22 cellular contexts compared by ENCODE assay signal in the genomic region with DNA sequence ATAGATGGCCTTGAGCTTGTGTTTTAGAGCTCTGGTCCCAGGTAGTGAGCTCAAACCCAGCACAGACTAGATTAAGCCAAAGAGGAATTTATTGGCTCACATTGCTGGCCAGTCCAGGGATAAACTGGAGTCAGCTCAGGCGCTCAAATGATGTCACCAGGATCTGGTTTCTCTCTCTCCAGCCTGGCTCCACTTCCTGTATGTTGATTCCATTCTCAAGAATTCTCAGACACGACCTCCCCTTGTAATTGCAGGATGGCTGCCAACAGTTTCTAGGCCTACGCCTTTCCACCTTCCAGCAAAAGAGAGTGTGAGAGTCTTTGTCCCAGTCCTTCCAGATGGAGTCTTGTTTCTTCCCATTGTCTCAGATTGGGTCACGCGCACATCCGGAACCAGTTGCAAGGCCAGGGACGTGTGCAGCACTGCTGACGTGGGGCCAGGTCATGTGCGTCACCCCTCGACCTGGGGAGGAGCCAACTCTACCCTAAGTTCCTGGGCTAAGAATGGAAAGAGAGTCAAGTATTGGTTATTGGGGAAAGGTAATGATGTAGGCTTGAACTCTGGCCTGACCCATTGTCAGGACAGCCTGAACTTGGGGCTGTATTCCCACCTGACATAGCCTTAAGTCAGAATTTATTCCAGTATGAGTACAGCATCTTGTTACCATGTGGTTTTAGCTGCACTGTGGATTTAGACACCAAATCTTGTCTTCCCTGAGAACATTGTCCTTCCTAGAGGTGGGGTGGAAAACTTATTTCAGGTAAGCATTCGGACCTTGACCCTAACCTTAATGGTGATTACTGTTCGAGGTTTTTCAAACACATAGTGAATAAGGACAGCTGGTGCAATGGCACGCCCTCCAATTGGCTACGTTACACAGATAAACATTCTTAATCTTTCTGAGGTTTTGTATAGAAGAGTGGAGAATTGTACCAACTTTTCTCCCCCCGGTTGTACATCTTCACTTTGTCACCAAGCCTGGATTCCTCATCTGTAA. TPM values are rescaled to one million over a fixed set of nuclear protein-coding genes. Genes with fewer than 3 reads are reported as not detected.
DNase-seq lines count a peak whose midpoint lies in the region; ATAC-seq, FAIRE-seq and TF ChIP-seq lines count a peak whose summit lies in the region.
"Had no signal": no experiment of that assay in that cellular context is flagged by ENCODE, and none has a peak within 500 bp of the region (broad histone marks: within the 10 kb centered on the region; RNA-seq: fewer than 3 reads in every experiment).

No MANE protein-coding gene starts in this region.

- H3K4me1 Mint-ChIP-seq in astrocyte (ENCODE audit: low read depth, unreplicated experiment) = no peaks in the 10 kb centered on the region
- peaks cover under 1% of the 10 kb centered on the region for H3K4me1 Mint-ChIP-seq in WTC11
- H3K4me1 Mint-ChIP-seq: activated naive CD8-positive, alpha-beta T cell treated with anti-CD3 and anti-CD28 coated beads for 36 hours; CD14-positive monocyte; stimulated activated effector memory CD8-positive, alpha-beta T cell treated with anti-CD3 and anti-CD28 coated beads, Interleukin-12 subunit alpha, Interleukin-12 subunit beta, amount 100 ng/mL, for 72 hours had no signal

- ATAC-seq in GM19395 (IDR thresholded peaks at IDR 0.05; ENCODE audit: unreplicated experiment) (no peak), WTC11 (no peak), HG03460 (IDR thresholded peaks at IDR 0.05; ENCODE audit: unreplicated experiment) (no peak)
- ATAC-seq: activated CD8-positive, alpha-beta T cell treated with anti-CD3 and anti-CD28 coated beads, Interleukin-2, amount 10 ng/mL, durations not matched to agents 7 days and 5 days; stimulated activated effector memory CD8-positive, alpha-beta T cell treated with anti-CD3 and anti-CD28 coated beads, Interleukin-12 subunit alpha, Interleukin-12 subunit beta, amount 100 ng/mL, for 72 hours had no signal

- H3K27me3 ChIP-seq in astrocyte (ENCODE audit: insufficient read depth, low read length) (no peaks in the 10 kb centered on the region), sigmoid colon (no peaks in the 10 kb centered on the region)
- H3K27me3 ChIP-seq: esophagus squamous epithelium had no signal

- H3K4me2 ChIP-seq in astrocyte (ENCODE audit: low read length) = no peak overlapping the region

- no peak overlapping the region for H3K9ac ChIP-seq in astrocyte (ENCODE audit: low read length)

- H3K9me3 ChIP-seq in astrocyte (ENCODE audit: insufficient read depth, low read depth, low read length) (no peaks in the 10 kb centered on the region), sigmoid colon (no peaks in the 10 kb centered on the region)
- H3K9me3 ChIP-seq: esophagus squamous epithelium had no signal

- no peak for TF ChIP-seq CTCF in astrocyte (IDR thresholded peaks at IDR 0.05; ENCODE audit: insufficient read depth, low read depth, low read length)
- TF ChIP-seq CTCF in sigmoid colon (IDR thresholded peaks at IDR 0.05) = no peak
- no peak for TF ChIP-seq CTCF in WTC11 (IDR thresholded peaks at IDR 0.05)

- WGBS in sigmoid colon, 2 donors = 65 to 75% methylated on average over 15 of the region's 15 CpGs

- no peak overlapping the region for H2AFZ ChIP-seq in astrocyte (ENCODE audit: low read depth, low read length)

- H4K20me1 ChIP-seq in astrocyte (ENCODE audit: insufficient read depth, low read length) = no peaks in the 10 kb centered on the region

- no peak for FAIRE-seq in astrocyte (lab: Jason Lieb, UNC)
- FAIRE-seq: GM18507, HTR-8/SVneo had no signal

- TF ChIP-seq POLR2A in sigmoid colon (IDR thresholded peaks at IDR 0.05) = no peak

- peaks cover 10% of the 10 kb centered on the region for H3K27me3 Mint-ChIP-seq in astrocyte (ENCODE audit: low read depth, unreplicated experiment)
- H3K27me3 Mint-ChIP-seq in WTC11 (ENCODE audit: low read depth) = peaks cover 3% of the 10 kb centered on the region; the same call in 1 of the 2 replicates

- TF ChIP-seq EP300 in sigmoid colon (IDR thresholded peaks at IDR 0.05) = peak in 3 of 4 donors; percentile 47 to 72 (median 48)

- no peak overlapping the region for H3K4me3 ChIP-seq in astrocyte (ENCODE audit: insufficient read depth, low read depth, low read length)
- no peak overlapping the region for H3K4me3 ChIP-seq in sigmoid colon
- H3K4me3 ChIP-seq: esophagus squamous epithelium had no signal

- H3K36me3 ChIP-seq in astrocyte (ENCODE audit: insufficient read depth, low read length) (no peaks in the 10 kb centered on the region), sigmoid colon (no peaks in the 10 kb centered on the region)
- H3K36me3 ChIP-seq: esophagus squamous epithelium had no signal

- no peaks in the 10 kb centered on the region for H3K79me2 ChIP-seq in astrocyte (ENCODE audit: insufficient read depth, low read length)

- H3K9me3 Mint-ChIP-seq in astrocyte (ENCODE audit: unreplicated experiment) (no peaks in the 10 kb centered on the region), WTC11 (no peaks in the 10 kb centered on the region)
- H3K9me3 Mint-ChIP-seq: activated naive CD8-positive, alpha-beta T cell treated with anti-CD3 and anti-CD28 coated beads for 36 hours; stimulated activated effector memory CD8-positive, alpha-beta T cell treated with anti-CD3 and anti-CD28 coated beads, Interleukin-12 subunit alpha, Interleukin-12 subunit beta, amount 100 ng/mL, for 72 hours had no signal

- H3K36me3 Mint-ChIP-seq in astrocyte (ENCODE audit: low read depth, unreplicated experiment) (no peaks in the 10 kb centered on the region), WTC11 (no peaks in the 10 kb centered on the region)
- H3K36me3 Mint-ChIP-seq: activated naive CD8-positive, alpha-beta T cell treated with anti-CD3 and anti-CD28 coated beads for 36 hours; CD14-positive monocyte; stimulated activated effector memory CD8-positive, alpha-beta T cell treated with anti-CD3 and anti-CD28 coated beads, Interleukin-12 subunit alpha, Interleukin-12 subunit beta, amount 100 ng/mL, for 72 hours had no signal

- H3K27ac Mint-ChIP-seq in astrocyte (ENCODE audit: unreplicated experiment) (no peak overlapping the region), WTC11 (no peak overlapping the region)
- H3K27ac Mint-ChIP-seq: activated CD8-positive, alpha-beta T cell treated with anti-CD3 and anti-CD28 coated beads, Interleukin-2, amount 10 ng/mL, durations not matched to agents 7 days and 5 days; activated naive CD8-positive, alpha-beta T cell treated with anti-CD3 and anti-CD28 coated beads for 36 hours; stimulated activated effector memory CD8-positive, alpha-beta T cell treated with anti-CD3 and anti-CD28 coated beads, Interleukin-12 subunit alpha, Interleukin-12 subunit beta, amount 100 ng/mL, for 72 hours had no signal

- H3K4me1 ChIP-seq in astrocyte (ENCODE audit: insufficient read depth, low read length) (no peaks in the 10 kb centered on the region), sigmoid colon (peaks cover 0 to 41% (median 39%) of the 10 kb centered on the region in 4 donors)
- H3K4me1 ChIP-seq: esophagus squamous epithelium had no signal

- DNase-seq in EH (ENCODE audit: low read depth) = peak; percentile 3
- DNase-seq in astrocyte (ENCODE audit: low read depth) = peak; percentile 2
- DNase-seq in kidney tubule cell (ENCODE audit: low spot score) = peak; percentile 31
- DNase-seq in sigmoid colon = peak; percentile 91
- no peak for DNase-seq in WTC11 (ENCODE audit: low spot score)
- no peak for DNase-seq in HPDE6-E6E7 (ENCODE audit: extremely low spot score)
- DNase-seq: ACHN; activated CD8-positive, alpha-beta T cell treated with anti-CD3 and anti-CD28 coated beads, Interleukin-2, amount 10 ng/mL, durations not matched to agents 7 days and 5 days; activated naive CD8-positive, alpha-beta T cell treated with anti-CD3 and anti-CD28 coated beads for 36 hours; effector CD4-positive, alpha-beta T cell; esophagus squamous epithelium; HCEC 1CT; NCI-H1436 treated with DMSO at 0.1 percent for 48 hours; stimulated activated CD4-positive, alpha-beta T cell treated with anti-CD3 and anti-CD28 coated beads, Interleukin-12 subunit alpha, Interleukin-12 subunit beta, amount 100 ng/mL, for 4 hours had no signal

- intact Hi-C loops in sigmoid colon (cut with DNase I) = loop anchor here (2.0 kb wide), 1 partner anchor 29 kb away; no protein-coding TSS in a partner anchor

- no peak overlapping the region for H3K27ac ChIP-seq in astrocyte (ENCODE audit: low read depth, low read length)
- H3K27ac ChIP-seq in sigmoid colon = peak overlapping the region; percentile 30 to 84 (median 80)
- H3K27ac ChIP-seq: RWPE1 had no signal

- CTCF ChIA-PET in WTC11 (lab: Charles Lee) = interaction anchor here (2.0 kb wide), 1 partner anchor 13 kb away, joined by 5 read pairs; no protein-coding TSS in a partner anchor

- POLR2A ChIA-PET in WTC11 (lab: Charles Lee) = no interaction called here

- H3K4me3 Mint-ChIP-seq in astrocyte (ENCODE audit: unreplicated experiment) (no peak overlapping the region), WTC11 (no peak overlapping the region)
- H3K4me3 Mint-ChIP-seq: activated CD8-positive, alpha-beta T cell treated with anti-CD3 and anti-CD28 coated beads, Interleukin-2, amount 10 ng/mL, durations not matched to agents 7 days and 5 days; activated naive CD8-positive, alpha-beta T cell treated with anti-CD3 and anti-CD28 coated beads for 36 hours; CD14-positive monocyte; stimulated activated effector memory CD8-positive, alpha-beta T cell treated with anti-CD3 and anti-CD28 coated beads, Interleukin-12 subunit alpha, Interleukin-12 subunit beta, amount 100 ng/mL, for 72 hours had no signal

TF ChIP-seq in WTC11, 78 proteins besides CTCF, POLR2A, EP300 and RAD21 (continues in another document):
- TF ChIP-seq ELF4 (CRISPR knock-in tag; IDR thresholded peaks at IDR 0.05; ENCODE audit: low read depth) (no peak), ZNF396 (CRISPR knock-in tag; IDR thresholded peaks at IDR 0.05; ENCODE audit: borderline replicate concordance) (no peak), NFATC4 (CRISPR knock-in tag; IDR thresholded peaks at IDR 0.05) (no peak), TP53 (CRISPR knock-in tag; IDR thresholded peaks at IDR 0.05) (no peak)
- TF ChIP-seq, protein P1, sequence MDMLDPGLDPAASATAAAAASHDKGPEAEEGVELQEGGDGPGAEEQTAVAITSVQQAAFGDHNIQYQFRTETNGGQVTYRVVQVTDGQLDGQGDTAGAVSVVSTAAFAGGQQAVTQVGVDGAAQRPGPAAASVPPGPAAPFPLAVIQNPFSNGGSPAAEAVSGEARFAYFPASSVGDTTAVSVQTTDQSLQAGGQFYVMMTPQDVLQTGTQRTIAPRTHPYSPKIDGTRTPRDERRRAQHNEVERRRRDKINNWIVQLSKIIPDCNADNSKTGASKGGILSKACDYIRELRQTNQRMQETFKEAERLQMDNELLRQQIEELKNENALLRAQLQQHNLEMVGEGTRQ (CRISPR knock-in tag; IDR thresholded peaks at IDR 0.05) = no peak

RNA-seq across cellular contexts. Expression of a gene that starts 31.7 kb away (rescaled TPM):
- 0.41 and 0.55 TPM in 2 replicates for total RNA-seq in astrocyte
- total RNA-seq in sigmoid colon = 1 to 10 TPM; 4.8 to 9.7 (median 5.4) TPM
- polyA plus RNA-seq in sigmoid colon = 1 to 10 TPM; 1.2 to 4.3 (median 3.2) TPM
- total RNA-seq in WTC11 (2021) = 1.8 to 3.6 TPM (median 2.3 TPM) in 3 replicates
- total RNA-seq: activated naive CD8-positive, alpha-beta T cell treated with anti-CD3 and anti-CD28 coated beads for 36 hours; NCI-H460 had no signal

Comparison
In these comparisons a context has a peak if more than half of its experiments do, and no peak if none do; other contexts are left out.
1. DNase-seq: peak in EH (single experiment), astrocyte (single experiment), kidney tubule cell (single experiment) and sigmoid colon (single experiment); none in WTC11 (single experiment) and HPDE6-E6E7 (single experiment).